ENCODE assay signal across 9 cellular contexts in the genomic region with DNA sequence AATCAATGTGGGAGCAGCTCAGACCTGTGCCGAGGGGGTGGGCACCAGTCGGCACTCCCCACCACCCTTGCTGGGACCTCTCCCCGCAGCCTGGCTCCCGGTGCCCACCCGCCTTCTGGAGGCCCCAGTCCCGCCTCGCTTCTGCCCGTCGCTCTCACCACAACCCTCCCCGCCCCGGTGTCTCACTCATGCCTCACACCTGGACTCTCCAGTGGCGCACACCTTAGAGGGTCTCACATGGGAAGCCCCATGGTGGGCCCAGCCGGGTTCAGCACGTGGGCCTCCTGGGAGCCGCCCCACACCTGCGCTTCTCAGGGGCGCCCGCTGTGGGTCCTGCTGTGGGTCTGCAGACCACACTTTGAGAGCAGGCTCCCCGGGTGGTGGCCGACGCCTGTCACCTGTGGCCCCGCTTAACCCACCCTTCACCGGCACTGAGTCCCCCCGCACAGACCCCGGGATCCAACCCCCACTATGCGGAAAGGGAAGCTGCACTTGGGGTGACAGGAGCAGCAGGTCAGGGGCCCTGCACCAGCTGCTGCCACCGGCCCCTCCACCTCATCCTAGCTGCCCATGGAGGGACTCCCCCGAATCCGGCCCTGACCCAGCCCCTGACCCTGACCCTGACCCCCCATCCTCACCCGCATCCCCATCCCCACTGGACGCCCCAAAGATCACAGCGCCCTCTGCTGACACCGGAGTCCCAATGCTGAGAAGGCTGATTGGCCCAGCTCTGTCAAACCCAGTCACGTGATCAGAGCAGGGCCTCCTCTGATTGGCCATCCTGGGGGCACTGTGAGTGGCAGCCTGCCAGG. TPM values are rescaled to one million over a fixed set of nuclear protein-coding genes. Genes with fewer than 3 reads are reported as not detected.
A peak's percentile ranks its signal among the peaks of the same experiment; 100 is the strongest.
DNase-seq lines count a peak whose midpoint lies in the region; ATAC-seq, FAIRE-seq and TF ChIP-seq lines count a peak whose summit lies in the region.
"Had no signal": no experiment of that assay in that cellular context is flagged by ENCODE, and none has a peak within 500 bp of the region (broad histone marks: within the 10 kb centered on the region; RNA-seq: fewer than 3 reads in every experiment).

No MANE protein-coding gene starts in this region.

- CTCF ChIA-PET in CD8-positive, alpha-beta T cell (lab: Charles Lee), result interaction anchor here (1.0 to 2.5 kb wide), 3 partner anchors 30 to 66 kb away, joined by 3 to 10 read pairs (median 3); no protein-coding TSS in a partner anchor

- peak in 3 of 7 experiments; percentile 21 to 48 (median 37) for DNase-seq in CD8-positive, alpha-beta T cell
- DNase-seq in activated CD8-positive, alpha-beta memory T cell treated with anti-CD3 and anti-CD28 coated beads, Interleukin-2, amount 50 U/mL, for 48 hours, result peak; percentile 80
- DNase-seq in NCI-H2081 treated with DMSO at 0.1 percent for 48 hours (lab: John Stamatoyannopoulos, UW) (no peak), GDM1 (lab: John Stamatoyannopoulos, UW) (no peak), amygdala (lab: John Stamatoyannopoulos, UW) (no peak), HTR-8/SVneo (ENCODE audit: insufficient read length, low spot score) (no peak)

- H3K4me3 ChIP-seq in CD8-positive, alpha-beta T cell (ENCODE audit: low read depth, low read length), result no peak overlapping the region
- no peak overlapping the region for H3K4me3 ChIP-seq in liver (ENCODE audit: low read depth in 1 of 3, low read length in 3 of 3)

- peak; percentile 56 for ATAC-seq in CD8-positive, alpha-beta T cell

- no peak overlapping the region for H3K4me3 Mint-ChIP-seq in CD8-positive, alpha-beta T cell
- H3K4me3 Mint-ChIP-seq: stimulated activated naive CD8-positive, alpha-beta T cell treated with anti-CD3 and anti-CD28 coated beads, Interleukin-15, Interleukin-2, amounts not matched to agents 100 ng/mL and 50 ng/mL, for 24 hours had no signal

- H3K9me3 ChIP-seq in CD8-positive, alpha-beta T cell (ENCODE audit: low read length), result no peaks in the 10 kb centered on the region
- no peaks in the 10 kb centered on the region for H3K9me3 ChIP-seq in liver (ENCODE audit: control insufficient read depth in 4 of 4, low read length in 3 of 4)

- no peaks in the 10 kb centered on the region for H3K36me3 ChIP-seq in CD8-positive, alpha-beta T cell (ENCODE audit: insufficient read depth, low read length)
- no peaks in the 10 kb centered on the region for H3K36me3 ChIP-seq in liver (ENCODE audit: control insufficient read depth in 4 of 4, insufficient read depth in 3 of 4, low read depth in 1 of 4, low read length in 3 of 4)

- POLR2A ChIA-PET in CD8-positive, alpha-beta T cell (lab: Charles Lee), result no interaction called here

- H3K9me3 Mint-ChIP-seq in CD8-positive, alpha-beta T cell, result no peaks in the 10 kb centered on the region
- H3K9me3 Mint-ChIP-seq: stimulated activated naive CD8-positive, alpha-beta T cell treated with anti-CD3 and anti-CD28 coated beads, Interleukin-15, Interleukin-2, amounts not matched to agents 100 ng/mL and 50 ng/mL, for 24 hours had no signal

- no peak for FAIRE-seq in HTR-8/SVneo (lab: Jason Lieb, UNC)

- TF ChIP-seq RAD21 in Ishikawa (IDR thresholded peaks at IDR 0.05; ENCODE audit: low read depth) (no peak), liver (IDR thresholded peaks at IDR 0.05) (peak in 1 of 2 donors; percentile 43)

- no peak for TF ChIP-seq EP300 in Ishikawa (IDR thresholded peaks at IDR 0.05; ENCODE audit: borderline replicate concordance)

- TF ChIP-seq CTCF in CD8-positive, alpha-beta T cell (IDR thresholded peaks at IDR 0.05), result no peak
- peak; percentile 19 for TF ChIP-seq CTCF in liver (IDR thresholded peaks at IDR 0.05; ENCODE audit: low read depth, low read length, missing input control)

- intact Hi-C loops in CD8-positive, alpha-beta T cell (cut with DNase I, micrococcal nuclease), result loop anchor here in 1 of 2 experiments (5.0 kb wide), 1 partner anchor 50 kb away; no protein-coding TSS in a partner anchor

- no peaks in the 10 kb centered on the region for H3K27me3 ChIP-seq in CD8-positive, alpha-beta T cell (ENCODE audit: insufficient read depth, low read length)
- no peaks in the 10 kb centered on the region for H3K27me3 ChIP-seq in liver (ENCODE audit: control insufficient read depth in 4 of 4, insufficient read depth in 4 of 4, low read length in 3 of 4)

- H3K27me3 Mint-ChIP-seq in CD8-positive, alpha-beta T cell (ENCODE audit: low read depth), result no peaks in the 10 kb centered on the region
- H3K27me3 Mint-ChIP-seq: stimulated activated naive CD8-positive, alpha-beta T cell treated with anti-CD3 and anti-CD28 coated beads, Interleukin-15, Interleukin-2, amounts not matched to agents 100 ng/mL and 50 ng/mL, for 24 hours had no signal

- no peaks in the 10 kb centered on the region for H3K4me1 ChIP-seq in CD8-positive, alpha-beta T cell (ENCODE audit: insufficient read depth, low read length)
- peaks cover 9 to 29% (median 19%) of the 10 kb centered on the region in 4 donors for H3K4me1 ChIP-seq in liver (ENCODE audit: control insufficient read depth in 4 of 4, insufficient read depth in 4 of 4, low read length in 3 of 4)

- H3K27ac Mint-ChIP-seq in CD8-positive, alpha-beta T cell, result no peak overlapping the region
- H3K27ac Mint-ChIP-seq: stimulated activated naive CD8-positive, alpha-beta T cell treated with anti-CD3 and anti-CD28 coated beads, Interleukin-15, Interleukin-2, amounts not matched to agents 100 ng/mL and 50 ng/mL, for 24 hours had no signal

- no peak overlapping the region for H3K9ac ChIP-seq in liver (ENCODE audit: low read depth in 1 of 2, low read length in 2 of 2)

- no peaks in the 10 kb centered on the region for H3K36me3 Mint-ChIP-seq in CD8-positive, alpha-beta T cell

- no peak overlapping the region for H3K27ac ChIP-seq in CD8-positive, alpha-beta T cell (ENCODE audit: low read depth, low read length)
- H3K27ac ChIP-seq in liver (ENCODE audit: low read depth in 1 of 2, low read length in 2 of 2), result no peak overlapping the region

- H3K4me1 Mint-ChIP-seq in CD8-positive, alpha-beta T cell (ENCODE audit: low read depth), result peaks cover 3% of the 10 kb centered on the region

- 90% methylated on average over 34 of the region's 34 CpGs for WGBS in liver

TF ChIP-seq in Ishikawa, 13 proteins besides CTCF, POLR2A, EP300 and RAD21 (continues in another document):
- TF ChIP-seq, protein P1, sequence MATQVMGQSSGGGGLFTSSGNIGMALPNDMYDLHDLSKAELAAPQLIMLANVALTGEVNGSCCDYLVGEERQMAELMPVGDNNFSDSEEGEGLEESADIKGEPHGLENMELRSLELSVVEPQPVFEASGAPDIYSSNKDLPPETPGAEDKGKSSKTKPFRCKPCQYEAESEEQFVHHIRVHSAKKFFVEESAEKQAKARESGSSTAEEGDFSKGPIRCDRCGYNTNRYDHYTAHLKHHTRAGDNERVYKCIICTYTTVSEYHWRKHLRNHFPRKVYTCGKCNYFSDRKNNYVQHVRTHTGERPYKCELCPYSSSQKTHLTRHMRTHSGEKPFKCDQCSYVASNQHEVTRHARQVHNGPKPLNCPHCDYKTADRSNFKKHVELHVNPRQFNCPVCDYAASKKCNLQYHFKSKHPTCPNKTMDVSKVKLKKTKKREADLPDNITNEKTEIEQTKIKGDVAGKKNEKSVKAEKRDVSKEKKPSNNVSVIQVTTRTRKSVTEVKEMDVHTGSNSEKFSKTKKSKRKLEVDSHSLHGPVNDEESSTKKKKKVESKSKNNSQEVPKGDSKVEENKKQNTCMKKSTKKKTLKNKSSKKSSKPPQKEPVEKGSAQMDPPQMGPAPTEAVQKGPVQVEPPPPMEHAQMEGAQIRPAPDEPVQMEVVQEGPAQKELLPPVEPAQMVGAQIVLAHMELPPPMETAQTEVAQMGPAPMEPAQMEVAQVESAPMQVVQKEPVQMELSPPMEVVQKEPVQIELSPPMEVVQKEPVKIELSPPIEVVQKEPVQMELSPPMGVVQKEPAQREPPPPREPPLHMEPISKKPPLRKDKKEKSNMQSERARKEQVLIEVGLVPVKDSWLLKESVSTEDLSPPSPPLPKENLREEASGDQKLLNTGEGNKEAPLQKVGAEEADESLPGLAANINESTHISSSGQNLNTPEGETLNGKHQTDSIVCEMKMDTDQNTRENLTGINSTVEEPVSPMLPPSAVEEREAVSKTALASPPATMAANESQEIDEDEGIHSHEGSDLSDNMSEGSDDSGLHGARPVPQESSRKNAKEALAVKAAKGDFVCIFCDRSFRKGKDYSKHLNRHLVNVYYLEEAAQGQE (IDR thresholded peaks at IDR 0.05; ENCODE audit: low read depth), result no peak

TF ChIP-seq in liver, 16 proteins besides CTCF, POLR2A, EP300 and RAD21 (continues in another document):
- no peak for TF ChIP-seq FOXA1 (IDR thresholded peaks at IDR 0.05)
- no peak for TF ChIP-seq HNF4G (IDR thresholded peaks at IDR 0.05)
- TF ChIP-seq ZBTB33 (IDR thresholded peaks at IDR 0.05), result no peak
- no peak for TF ChIP-seq TAF1 (conservative IDR thresholded peaks at IDR 0.05)
- no peak for TF ChIP-seq ATF3 (IDR thresholded peaks at IDR 0.05)
- TF ChIP-seq MAX (IDR thresholded peaks at IDR 0.05), result no peak

RNA-seq across cellular contexts. Expression of gene SLC38A10, which starts 27.4 kb away (rescaled TPM):
- 10 to 100 TPM; 16.1 to 17.4 TPM for total RNA-seq in CD8-positive, alpha-beta T cell
- total RNA-seq in liver, result 100 to 1,000 TPM in 1 of 2 donors, 10 to 100 TPM in 1; 34.2 to 117 TPM
- polyA plus RNA-seq in liver, result 10 to 100 TPM; 29.3 to 75.2 TPM
